In genomic region chr1:92484472-92485373, GRCh38 we compare ENCODE assay signal across 2 cellular contexts.
TF ChIP-seq lines count a peak whose summit lies in the region.

No MANE protein-coding gene starts in this region.

TF ChIP-seq in GM12878, 131 proteins besides CTCF, POLR2A, EP300 and RAD21 (continued from another document):
- TF ChIP-seq HSF1 (IDR thresholded peaks at IDR 0.05; ENCODE audit: low read depth, low read length) (no peak), CBX5 (IDR thresholded peaks at IDR 0.05; ENCODE audit: low read depth) (no peak), MTA3 (IDR thresholded peaks at IDR 0.05; ENCODE audit: borderline replicate concordance, low read length) (0 out of 2 replicates have a peak, but pooled peaks have one; percentile 26), NBN (IDR thresholded peaks at IDR 0.05) (peak; percentile 18; the same call in 1 of the 2 replicates), ZSCAN29 (IDR thresholded peaks at IDR 0.05) (no peak), NR2F1 (conservative IDR thresholded peaks at IDR 0.05) (peak; percentile 34; the same call in 1 of the 2 replicates), HCFC1 (IDR thresholded peaks at IDR 0.05; ENCODE audit: low read length) (no peak), SMAD5 (IDR thresholded peaks at IDR 0.05; ENCODE audit: low read depth) (0 out of 2 replicates have a peak, but pooled peaks have one; percentile 45), ZNF384 (IDR thresholded peaks at IDR 0.05; ENCODE audit: borderline replicate concordance, low read depth, low read length) (no peak), BHLHE40 (IDR thresholded peaks at IDR 0.05; ENCODE audit: borderline replicate concordance in 1 of 2, low read depth in 2 of 2, low read length in 1 of 2) (peak; percentile 52 to 88; a peak in 3 of 4 replicates), PAX5 (IDR thresholded peaks at IDR 0.05; ENCODE audit: borderline replicate concordance, low read depth, low read length) (no peak), ZBTB4 (CRISPR knock-in tag; IDR thresholded peaks at IDR 0.05) (no peak), CREM (IDR thresholded peaks at IDR 0.05; ENCODE audit: low read depth) (peak; percentile 41; the same call in 1 of the 2 replicates), LARP7 (IDR thresholded peaks at IDR 0.05) (peak; percentile 68), IRF4 (IDR thresholded peaks at IDR 0.05; ENCODE audit: low read depth, low read length) (no peak)

TF ChIP-seq in liver, 16 proteins besides CTCF, POLR2A, EP300 and RAD21 (continued from another document):
- TF ChIP-seq GABPA (IDR thresholded peaks at IDR 0.05 in 1 of 2, conservative IDR thresholded peaks at IDR 0.05 in 1 of 2), result no peak
